Comparison of ENCODE assay signal across 2 cellular contexts in genomic region chr2:217165547-217165946, GRCh38.
TF ChIP-seq lines count a peak whose summit lies in the region.

No MANE protein-coding gene starts in this region.

TF ChIP-seq in IMR-90, 13 proteins besides CTCF, POLR2A, EP300 and RAD21 (continued from another document):
- peak; percentile 90 for TF ChIP-seq CEBPB (IDR thresholded peaks at IDR 0.05; ENCODE audit: low read depth, low read length)

TF ChIP-seq in K562, 482 proteins besides CTCF, POLR2A, EP300 and RAD21:
- TF ChIP-seq RBM22 (IDR thresholded peaks at IDR 0.05; ENCODE audit: low read depth, low read length, poor library complexity, severe bottlenecking) (no peak), CEBPG (CRISPR knock-in tag; IDR thresholded peaks at IDR 0.05) (no peak), CEBPG (tag; conservative IDR thresholded peaks at IDR 0.05 in 1 of 2, IDR thresholded peaks at IDR 0.05 in 1 of 2) (peak; percentile 48 to 49; a peak in 3 of 4 replicates), CEBPB (tag; IDR thresholded peaks at IDR 0.05) (peak; percentile 54; the same call in 1 of the 2 replicates), GATAD2B (IDR thresholded peaks at IDR 0.05; ENCODE audit: borderline replicate concordance) (no peak), GABPA (tag; conservative IDR thresholded peaks at IDR 0.05; ENCODE audit: low read depth) (no peak)
